8 cellular contexts compared by ENCODE assay signal in the genomic region with DNA sequence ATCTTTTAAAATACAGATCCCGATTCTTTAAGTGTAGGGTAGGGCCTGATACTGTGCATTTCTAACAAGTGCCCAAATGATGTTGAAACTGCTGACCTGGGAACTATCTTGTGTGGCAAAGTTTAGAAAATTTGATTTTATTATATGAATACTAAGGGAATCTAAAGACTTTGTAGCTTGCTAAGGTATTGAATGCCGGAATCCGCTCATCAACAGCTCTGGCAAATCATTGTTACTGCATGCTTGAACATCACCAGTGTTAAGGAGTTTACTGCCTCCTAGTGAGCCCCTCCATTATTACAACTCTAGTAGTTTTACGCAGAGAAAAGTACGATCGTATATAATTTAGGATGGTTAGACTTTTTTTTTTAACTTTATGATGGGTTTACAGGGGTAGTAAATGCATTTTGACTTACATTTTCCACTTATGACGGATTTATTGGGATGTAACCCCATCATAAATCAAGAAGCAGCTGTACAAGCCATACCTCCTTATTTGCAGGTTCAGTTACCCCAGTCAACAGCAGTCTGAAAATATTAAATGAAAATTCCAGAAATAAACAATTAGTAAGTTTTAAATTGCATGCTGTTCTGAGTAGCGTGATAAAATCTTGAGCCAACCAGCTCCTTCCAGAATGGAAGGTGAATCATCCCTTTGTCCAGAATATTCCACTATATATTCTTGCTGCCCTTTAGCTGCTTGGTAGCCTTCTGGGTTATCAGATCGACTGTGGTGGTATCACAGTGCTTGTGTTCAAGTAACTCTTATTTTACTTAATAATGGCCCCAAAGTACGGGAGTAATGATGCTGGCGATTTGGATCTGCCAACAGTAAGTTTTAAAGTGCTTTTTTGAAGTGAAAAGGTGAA. TPM values are rescaled to one million over a fixed set of nuclear protein-coding genes. Genes with fewer than 3 reads are reported as not detected.
DNase-seq lines count a peak whose midpoint lies in the region; ATAC-seq and TF ChIP-seq lines count a peak whose summit lies in the region.

No MANE protein-coding gene starts in this region.

- BruUV-seq in PC-3 (replicated peaks; lab: Mats Ljungman, UMichigan) = no TSS peak

- peaks cover 59% of the 10 kb centered on the region for H3K79me2 ChIP-seq in PC-3 (ENCODE audit: low read length)

- H3K4me3 ChIP-seq in PC-3 (ENCODE audit: low read length) = peak overlapping the region; percentile 81

- intact Hi-C loops in PC-3 (cut with micrococcal nuclease) (loop anchor here (1.0 to 2.0 kb wide), 3 partner anchors 41 to 537 kb away; no protein-coding TSS in a partner anchor), left cardiac atrium (cut with DNase I) (no loop called here)

- POLR2A ChIA-PET in PC-3 (lab: Charles Lee; ENCODE audit: unreplicated experiment) = no interaction called here

- H3K4me1 Mint-ChIP-seq in progenitor cell of endocrine pancreas (ENCODE audit: low read depth) = peaks cover 21% of the 10 kb centered on the region

- peak overlapping the region; percentile 90 for H3K4me2 ChIP-seq in PC-3 (ENCODE audit: low read length)

- peak overlapping the region; percentile 88 for H3K9ac ChIP-seq in PC-3 (ENCODE audit: low read length)

- CTCF ChIA-PET in PC-3 (lab: Charles Lee) = interaction anchor here (0.5 to 2.1 kb wide), 6 partner anchors 41 to 1129 kb away, joined by 3 to 6 read pairs (median 4); no protein-coding TSS in a partner anchor

- peaks cover 24% of the 10 kb centered on the region for H3K36me3 ChIP-seq in PC-3 (ENCODE audit: low read depth, low read length)

- ATAC-seq in activated CD4-positive, CD25-positive, alpha-beta regulatory T cell treated with anti-CD3 and anti-CD28 coated beads, Interleukin-2, amount 50 U/mL, for 24 hours = peak; percentile 59 to 66
- ATAC-seq in PC-3 (peak; percentile 30), left cardiac atrium (peak; percentile 71 to 76)

- peak; percentile 84 for TF ChIP-seq CTCF in PC-3 (conservative IDR thresholded peaks at IDR 0.05; ENCODE audit: low read depth, low read length)
- peak; percentile 61 for TF ChIP-seq CTCF in progenitor cell of endocrine pancreas (IDR thresholded peaks at IDR 0.05; ENCODE audit: unreplicated experiment)

- no peaks in the 10 kb centered on the region for H3K9me2 ChIP-seq in PC-3 (replicated peaks; ENCODE audit: low read length)

- peaks cover 10% of the 10 kb centered on the region for H3F3A ChIP-seq in PC-3 (ENCODE audit: low read length, unreplicated experiment)

- H4K20me1 ChIP-seq in PC-3 (ENCODE audit: low read length) = no peaks in the 10 kb centered on the region

- no peak for DNase-seq in activated CD4-positive, CD25-positive, alpha-beta regulatory T cell treated with anti-CD3 and anti-CD28 coated beads, Interleukin-2, amount 50 U/mL, for 72 hours
- DNase-seq in HCEC 1CT (peak; percentile 62), Kasumi-1 (lab: John Stamatoyannopoulos, UW) (peak; percentile 87 to 91), PC-3 (peak; percentile 81), amniotic epithelial cell (ENCODE audit: low read depth) (peak; percentile 77), left cardiac atrium (no peak), progenitor cell of endocrine pancreas (ENCODE audit: low spot score, unreplicated experiment) (no peak)

- H3K27ac Mint-ChIP-seq in progenitor cell of endocrine pancreas = peak overlapping the region; percentile 100

- H3K9me3 Mint-ChIP-seq in progenitor cell of endocrine pancreas (ENCODE audit: low read depth) = peaks cover 3% of the 10 kb centered on the region

- peak overlapping the region; percentile 81 for H3K27ac ChIP-seq in PC-3 (ENCODE audit: low read length)

- no peaks in the 10 kb centered on the region for H3K27me3 Mint-ChIP-seq in progenitor cell of endocrine pancreas

- H3K4me1 ChIP-seq in PC-3 (ENCODE audit: insufficient read depth, low read length) = peaks cover 34% of the 10 kb centered on the region

- peaks cover 17% of the 10 kb centered on the region for H3K36me3 Mint-ChIP-seq in progenitor cell of endocrine pancreas (ENCODE audit: insufficient read depth)

- no peaks in the 10 kb centered on the region for H3K9me3 ChIP-seq in PC-3 (ENCODE audit: low read length)

- H3K4me3 Mint-ChIP-seq in progenitor cell of endocrine pancreas (ENCODE audit: low read depth) = peak overlapping the region; percentile 96

- peak overlapping the region; percentile 85 for H2AFZ ChIP-seq in PC-3 (ENCODE audit: low read length)

- H3K27me3 ChIP-seq in PC-3 (ENCODE audit: low read length) = no peaks in the 10 kb centered on the region

RNA-seq across cellular contexts. Expression of a gene that starts 0.9 kb away (rescaled TPM):
- total RNA-seq in PC-3 (2014; rRNA removed) (14.1 and 21.2 TPM in 2 replicates), left cardiac atrium (10 to 100 TPM; 20.9 to 21.1 TPM), progenitor cell of endocrine pancreas (9.1 and 10.3 TPM in 2 replicates)

RNA-seq across cellular contexts. Expression of a gene that starts 1.0 kb away (rescaled TPM):
- total RNA-seq in PC-3 (2014; rRNA removed) = 56.2 and 57.7 TPM in 2 replicates
- total RNA-seq in left cardiac atrium = 10 to 100 TPM; 23.6 to 35.5 TPM
- 32.5 and 36.9 TPM in 2 replicates for total RNA-seq in progenitor cell of endocrine pancreas

Comparison
In these comparisons a context has a peak if more than half of its experiments do, and no peak if none do; other contexts are left out.
1. DNase-seq: peak in HCEC 1CT (single experiment), Kasumi-1 (2 of 2), PC-3 (single experiment) and amniotic epithelial cell (single experiment); none in activated CD4-positive, CD25-positive, alpha-beta regulatory T cell treated with anti-CD3 and anti-CD28 coated beads, Interleukin-2, amount 50 U/mL, for 72 hours (single experiment), left cardiac atrium (single experiment) and progenitor cell of endocrine pancreas (single experiment).
2. Peak in every context shown above with its lines, with median percentiles within 50 percentile points of each other: ATAC-seq.